In genomic region chr11:115503886-115504278, GRCh38 we compare ENCODE assay signal across 8 cellular contexts. TPM values are rescaled to one million over a fixed set of nuclear protein-coding genes. Genes with fewer than 3 reads are reported as not detected.
A peak's percentile ranks its signal among the peaks of the same experiment; 100 is the strongest.
DNase-seq lines count a peak whose midpoint lies in the region; ATAC-seq and TF ChIP-seq lines count a peak whose summit lies in the region.

No MANE protein-coding gene starts in this region.

- H3K27ac ChIP-seq in C4-2B, result peak overlapping the region; percentile 53; the same call in 1 of the 2 replicates
- H3K27ac ChIP-seq in mammary epithelial cell (ENCODE audit: insufficient read depth, low read depth, low read length), result peak overlapping the region; percentile 55
- H3K27ac ChIP-seq in mesenchymal stem cell (ENCODE audit: low read length, poor library complexity, severe bottlenecking), result peak overlapping the region; percentile 19
- no peak overlapping the region for H3K27ac ChIP-seq in aorta (ENCODE audit: low read depth in 1 of 2, low read length in 2 of 2)

- H2BK5ac ChIP-seq in mesenchymal stem cell (ENCODE audit: low read depth, low read length, poor library complexity, severe bottlenecking), result no peak overlapping the region

- no peaks in the 10 kb centered on the region for H4K20me1 ChIP-seq in mammary epithelial cell (ENCODE audit: insufficient read depth, low read length)

- TSS peak; percentile 38 for BruUV-seq in mammary epithelial cell (replicated peaks; lab: Mats Ljungman, UMichigan)

- DNase-seq in mammary epithelial cell (peak; percentile 1), mesenchymal stem cell (no peak), aorta (peak in 1 of 2 donors; percentile 72), D341Med (ENCODE audit: low spot score) (no peak), NAMALWA (ENCODE audit: low spot score) (no peak)

- no peaks in the 10 kb centered on the region for H3K9me3 ChIP-seq in mammary epithelial cell (replicated peaks; ENCODE audit: insufficient read depth, low read length)
- H3K9me3 ChIP-seq in mesenchymal stem cell (ENCODE audit: control insufficient read depth, low read length), result no peaks in the 10 kb centered on the region
- no peaks in the 10 kb centered on the region for H3K9me3 ChIP-seq in aorta (ENCODE audit: control insufficient read depth, low read length)

- no peak overlapping the region for H2AK5ac ChIP-seq in mesenchymal stem cell (ENCODE audit: low read length, severe bottlenecking)

- H4K8ac ChIP-seq in mesenchymal stem cell (ENCODE audit: low read length), result no peak overlapping the region

- H3K14ac ChIP-seq in mesenchymal stem cell (ENCODE audit: low read length in 2 of 2), result no peak overlapping the region

- H3K79me1 ChIP-seq in mesenchymal stem cell (replicated peaks; ENCODE audit: low read length, poor library complexity, severe bottlenecking), result peaks cover 3% of the 10 kb centered on the region

- no peak overlapping the region for H3K23ac ChIP-seq in mesenchymal stem cell (ENCODE audit: low read length in 2 of 2)

- H2AFZ ChIP-seq in mammary epithelial cell (ENCODE audit: low read depth, low read length) (peak overlapping the region; percentile 72), mesenchymal stem cell (ENCODE audit: low read depth, low read length) (no peak overlapping the region)

- no peak overlapping the region for H4K91ac ChIP-seq in mesenchymal stem cell (ENCODE audit: low read length)

- H3K4me3 ChIP-seq in mammary epithelial cell (replicated peaks in 1 of 3; ENCODE audit: insufficient read depth in 1 of 3, low read depth in 2 of 3, low read length in 3 of 3) (peak overlapping the region; percentile 68 to 83 (median 79)), mesenchymal stem cell (ENCODE audit: insufficient read depth in 1 of 2, low read depth in 1 of 2, low read length in 2 of 2) (peak overlapping the region; percentile 76 to 79), aorta (ENCODE audit: low read length in 2 of 2) (peak overlapping the region; percentile 5 to 52)

- H3K9ac ChIP-seq in mammary epithelial cell (ENCODE audit: insufficient read depth, low read length) (peak overlapping the region; percentile 73), mesenchymal stem cell (ENCODE audit: low read length) (no peak overlapping the region)

- no peaks in the 10 kb centered on the region for H3K36me3 ChIP-seq in mammary epithelial cell (ENCODE audit: insufficient read depth, low read length)
- no peaks in the 10 kb centered on the region for H3K36me3 ChIP-seq in mesenchymal stem cell (ENCODE audit: control insufficient read depth in 1 of 2, insufficient read depth in 2 of 2, low read depth in 1 of 2, low read length in 2 of 2)
- H3K36me3 ChIP-seq in aorta (ENCODE audit: control insufficient read depth in 1 of 2, insufficient read depth in 2 of 2, low read length in 1 of 2), result no peaks in the 10 kb centered on the region

- H3K4me1 ChIP-seq in mammary epithelial cell (ENCODE audit: insufficient read depth, low read length), result peaks cover 19% of the 10 kb centered on the region
- H3K4me1 ChIP-seq in mesenchymal stem cell (ENCODE audit: control insufficient read depth, insufficient read depth, low read depth, low read length), result peaks cover 4% of the 10 kb centered on the region
- no peaks in the 10 kb centered on the region for H3K4me1 ChIP-seq in aorta (ENCODE audit: control insufficient read depth in 1 of 2, insufficient read depth in 2 of 2, low read length in 2 of 2)

- in situ Hi-C loops in mammary epithelial cell (cut with MboI; ENCODE audit: low sequenced_read_pairs in 2 of 2), result loop anchor here (10.0 to 25.0 kb wide), 2 partner anchors 169 to 408 kb away; no protein-coding TSS in a partner anchor

- H3K27me3 ChIP-seq in mammary epithelial cell (ENCODE audit: insufficient read depth, low read length) (no peaks in the 10 kb centered on the region), mesenchymal stem cell (ENCODE audit: control insufficient read depth in 1 of 2, insufficient read depth in 1 of 2, low read length in 2 of 2) (peaks cover 1 to 81% of the 10 kb centered on the region in 2 experiments), aorta (ENCODE audit: control insufficient read depth in 1 of 2, insufficient read depth in 2 of 2, low read length in 1 of 2) (no peaks in the 10 kb centered on the region)

- ATAC-seq in HG03354 (IDR thresholded peaks at IDR 0.05; ENCODE audit: poor library complexity, severe bottlenecking, unreplicated experiment) (peak; percentile 10), aorta (ENCODE audit: low FRiP score) (peak; percentile 17), GM19351 (IDR thresholded peaks at IDR 0.05; ENCODE audit: unreplicated experiment) (no peak)

- H2BK15ac ChIP-seq in mesenchymal stem cell (ENCODE audit: low read depth, poor library complexity, severe bottlenecking), result no peak overlapping the region

- dilution Hi-C loops in mammary epithelial cell (cut with HindIII; ENCODE audit: low sequenced_read_pairs), result no loop called here

- peak overlapping the region in 1 of 2 experiments; percentile 7 for H3K18ac ChIP-seq in mesenchymal stem cell (ENCODE audit: low read depth in 1 of 2, low read length in 2 of 2)

- H3K4me2 ChIP-seq in mammary epithelial cell (ENCODE audit: insufficient read depth, low read depth, low read length), result peak overlapping the region; percentile 98
- H3K4me2 ChIP-seq in mesenchymal stem cell (ENCODE audit: low read length, poor library complexity, severe bottlenecking), result peak overlapping the region; percentile 99

- CTCF ChIA-PET in mammary epithelial cell (lab: Charles Lee; ENCODE audit: low non-redundant PET), result interaction anchor here (0.6 kb wide), 2 partner anchors 119 to 169 kb away, joined by 3 to 4 read pairs; no protein-coding TSS in a partner anchor

- H2BK12ac ChIP-seq in mesenchymal stem cell (ENCODE audit: low read length in 2 of 2), result peak overlapping the region in 1 of 2 experiments; percentile 0

- intact Hi-C loops in mammary epithelial cell (cut with micrococcal nuclease) (loop anchor here (1.0 to 10.0 kb wide), 9 partner anchors 73 to 1222 kb away; no protein-coding TSS in a partner anchor), aorta (cut with DNase I) (loop anchor here in 1 of 2 donors (5.0 kb wide), 1 partner anchor 193 kb away; no protein-coding TSS in a partner anchor)

- H3K4ac ChIP-seq in mesenchymal stem cell (ENCODE audit: low read depth in 1 of 2, low read length in 2 of 2), result no peak overlapping the region

- no peak for TF ChIP-seq CTCF in C4-2B (conservative IDR thresholded peaks at IDR 0.05)
- no peak for TF ChIP-seq CTCF in mammary epithelial cell (conservative IDR thresholded peaks at IDR 0.05 in 1 of 2, IDR thresholded peaks at IDR 0.05 in 1 of 2; ENCODE audit: extremely low read depth in 1 of 2, insufficient read depth in 1 of 2, low read depth in 1 of 2, low read length in 2 of 2)

- H2BK120ac ChIP-seq in mesenchymal stem cell (ENCODE audit: low read depth, low read length), result no peak overlapping the region

- 10% methylated on average over 2 of the region's 15 CpGs for WGBS in mammary epithelial cell (ENCODE audit: low coverage, missing lambda C conversion rate)
- 0% methylated on average over 7 of the region's 15 CpGs for WGBS in mesenchymal stem cell
- 1 to 2% methylated on average over 14 to 15 of the region's 15 CpGs for WGBS in aorta, 2 donors

- H3K79me2 ChIP-seq in mammary epithelial cell (ENCODE audit: insufficient read depth, low read length), result peaks cover 51% of the 10 kb centered on the region

RNA-seq across cellular contexts. Expression of gene CADM1, which starts 0.3 kb away (rescaled TPM):
- total RNA-seq in mammary epithelial cell (10 to 100 TPM; 16.9 to 19.3 TPM), aorta (1 to 10 TPM; 7.6 to 9.8 TPM)
- polyA plus RNA-seq in mammary epithelial cell (48.9 TPM), aorta (1 to 10 TPM in 1 of 2 donors, under 1 TPM in 1; 0.26 to 3.8 TPM)
- polyA minus RNA-seq in mammary epithelial cell, result 85.6 TPM
- 11.3 TPM for polyA plus RNA-seq in mesenchymal stem cell (2013, experiment 1 of 2)
- polyA plus RNA-seq in mesenchymal stem cell (2013, experiment 2 of 2), result 11.3 TPM

Comparison
In these comparisons a context has a peak if more than half of its experiments do, and no peak if none do; other contexts are left out.
1. H3K27ac ChIP-seq: peak in C4-2B (single experiment), mammary epithelial cell (single experiment) and mesenchymal stem cell (single experiment); none in aorta (0 of 2).
2. H3K4me3 ChIP-seq: peak in every context shown above with its lines; median percentile 79 in mammary epithelial cell; 78 in mesenchymal stem cell; 28 in aorta.